31 cellular contexts compared by ENCODE assay signal in genomic region chr18:74435740-74436139, GRCh38. TPM values are rescaled to one million over a fixed set of nuclear protein-coding genes. Genes with fewer than 3 reads are reported as not detected.
"Had no signal": no experiment of that assay in that cellular context is flagged by ENCODE, and none has a peak within 500 bp of the region (broad histone marks: within the 10 kb centered on the region; RNA-seq: fewer than 3 reads in every experiment).

No MANE protein-coding gene starts in this region.

- H3K27ac ChIP-seq: body of pancreas, breast epithelium, SJCRH30, SK-N-MC, WERI-Rb-1 had no signal

- H3K4me3 ChIP-seq: body of pancreas, breast epithelium, MG63, SJCRH30, SK-N-MC had no signal

- DNase-seq: activated CD4-positive, alpha-beta T cell treated with anti-CD3 and anti-CD28 coated beads, Interleukin-2, amount 10 ng/mL, durations not matched to agents 24 days and 14 days; activated CD4-positive, alpha-beta T cell treated with anti-CD3 and anti-CD28 coated beads, Interleukin-2, amount 50 U/mL, for 4 hours; activated CD8-positive, alpha-beta T cell treated with anti-CD3 and anti-CD28 coated beads for 36 hours; activated gamma-delta T cell; activated naive CD4-positive, alpha-beta T cell treated with Interleukin-2 at 50 U/mL for 16 hours; activated naive CD8-positive, alpha-beta T cell treated with anti-CD3 and anti-CD28 coated beads, Interleukin-2, amount 10 ng/mL, durations not matched to agents 7 days and 5 days; activated T-cell treated with anti-CD3 and anti-CD28 coated beads, Interleukin-2, amount 50 U/mL, for 1 hour; activated T-cell treated with anti-CD3 and anti-CD28 coated beads, Interleukin-2, amount 50 U/mL, for 72 hours; amygdala; body of pancreas; Kasumi-1; MG63; NCI-H1092; NCI-H1436 treated with DMSO at 0.1 percent for 48 hours; NCI-H1694 treated with DMSO at 0.1 percent for 48 hours; NCI-H2029; NCI-H345; NCI-H524 treated with DMSO at 0.1 percent for 48 hours; SHP77; SJCRH30; WERI-Rb-1 had no signal

- H3K4me1 ChIP-seq: body of pancreas, breast epithelium, SJCRH30 had no signal

- H3K36me3 ChIP-seq: breast epithelium, MG63, SJCRH30, WERI-Rb-1 had no signal

- ATAC-seq: activated CD8-positive, alpha-beta T cell treated with anti-CD3 and anti-CD28 coated beads for 36 hours; activated T-cell treated with anti-CD3 and anti-CD28 coated beads, Interleukin-2, amount 50 U/mL, for 72 hours; activated T-helper 17 cell treated with anti-CD3 and anti-CD28 coated beads, Interleukin-2, amount 50 U/mL, for 72 hours; body of pancreas; Panc1 had no signal

- H3K9me3 ChIP-seq: body of pancreas, breast epithelium, MG63, SJCRH30 had no signal

- FAIRE-seq: astrocyte had no signal

- H3K27me3 ChIP-seq: body of pancreas, breast epithelium, MG63, SJCRH30 had no signal

RNA-seq across cellular contexts. Expression of gene DIPK1C, which starts 21.4 kb away (rescaled TPM):
- total RNA-seq: activated CD4-positive, alpha-beta T cell treated with anti-CD3 and anti-CD28 coated beads, Interleukin-2, amount 10 ng/mL, durations not matched to agents 24 days and 14 days; activated CD8-positive, alpha-beta memory T cell treated with anti-CD3 and anti-CD28 coated beads for 36 hours; activated CD8-positive, alpha-beta T cell treated with anti-CD3 and anti-CD28 coated beads for 36 hours; activated naive CD8-positive, alpha-beta T cell treated with anti-CD3 and anti-CD28 coated beads, Interleukin-2, amount 10 ng/mL, durations not matched to agents 7 days and 5 days; activated T-cell treated with anti-CD3 and anti-CD28 coated beads, Interleukin-2, amount 50 U/mL, for 72 hours; activated T-helper 17 cell treated with anti-CD3 and anti-CD28 coated beads, Interleukin-2, amount 50 U/mL, for 72 hours; astrocyte; body of pancreas; NCI-H460; RPMI7951; SJCRH30; T-helper 1 cell treated with Interleukin-12 subunit alpha and Interleukin-12 subunit beta and Interleukin-4 antibody, amounts not matched to agents 30 ng/mL and 1 ng/mL, for 36 hours; T-helper 2 cell treated with Interferon-gamma antibody and Interleukin-4, amounts not matched to agents 100 ng/mL and 5 ng/mL, for 36 hours had no signal
